13 cellular contexts compared by ENCODE assay signal in the genomic region with DNA sequence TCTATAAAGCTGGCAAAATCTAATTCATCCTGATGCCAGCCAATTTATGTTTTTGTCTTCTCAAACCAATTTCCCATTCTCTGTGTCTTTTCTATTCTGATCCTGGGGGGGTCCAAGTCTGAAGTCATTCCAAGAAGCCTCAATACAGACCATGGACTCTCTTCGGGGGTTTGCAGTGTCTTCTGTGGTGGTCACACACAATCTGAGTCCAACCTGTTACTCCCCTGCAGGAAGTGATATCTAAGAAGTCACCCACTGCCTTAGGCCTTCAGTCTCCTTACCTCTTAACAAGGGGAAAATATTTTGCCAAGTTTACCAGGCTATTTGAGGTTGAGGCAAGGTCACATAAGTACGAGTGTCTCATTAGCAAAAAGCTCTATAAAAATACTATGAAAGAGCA. TPM values are rescaled to one million over a fixed set of nuclear protein-coding genes. Genes with fewer than 3 reads are reported as not detected.
DNase-seq lines count a peak whose midpoint lies in the region; ATAC-seq and TF ChIP-seq lines count a peak whose summit lies in the region.
"Had no signal": no experiment of that assay in that cellular context is flagged by ENCODE, and none has a peak within 500 bp of the region (broad histone marks: within the 10 kb centered on the region; RNA-seq: fewer than 3 reads in every experiment).

No MANE protein-coding gene starts in this region.

- intact Hi-C loops in activated T-helper 1 cell treated with anti-CD3 and anti-CD28 coated beads, Interleukin-12 subunit alpha, Interleukin-12 subunit beta, Interleukin-2, Interleukin-4 antibody, amounts not matched to agents 30 ng/mL and 10 ng/mL and 1 ng/mL, durations not matched to agents 14 hours and 24 hours and 36 hours (cut with micrococcal nuclease), result loop anchor here (5.0 kb wide), 1 partner anchor 346 kb away; a partner anchor contains a TSS

- 36% methylated on average over 2 of the region's 2 CpGs for WGBS in liver

- no peak for ATAC-seq in GM19324 (IDR thresholded peaks at IDR 0.05; ENCODE audit: low FRiP score, unreplicated experiment)

- no peak for DNase-seq in activated naive CD4-positive, alpha-beta T cell treated with anti-CD3 and anti-CD28 coated beads, Interleukin-2, amount 50 U/mL, for 16 hours
- DNase-seq in activated T-helper 1 cell treated with anti-CD3 and anti-CD28 coated beads, Interleukin-12 subunit alpha, Interleukin-12 subunit beta, Interleukin-2, Interleukin-4 antibody, amounts not matched to agents 30 ng/mL and 10 ng/mL and 1 ng/mL, durations not matched to agents 14 hours and 24 hours and 36 hours (ENCODE audit: low spot score), result no peak
- no peak for DNase-seq in foreskin melanocyte
- no peak for DNase-seq in NCI-H146 treated with DMSO at 0.1 percent for 48 hours (lab: John Stamatoyannopoulos, UW; ENCODE audit: unreplicated experiment)
- no peak for DNase-seq in stimulated activated CD4-positive, alpha-beta T cell treated with anti-CD3 and anti-CD28 coated beads, Interleukin-4, amount 100 ng/mL, for 4 hours
- DNase-seq: activated CD8-positive, alpha-beta memory T cell treated with anti-CD3 and anti-CD28 coated beads, Interleukin-2, amount 50 U/mL, for 4 hours; NCI-H2227 treated with DMSO at 0.1 percent for 48 hours; nucleus accumbens; SHP77 had no signal

- H3K36me3 Mint-ChIP-seq in activated naive CD4-positive, alpha-beta T cell treated with anti-CD3 and anti-CD28 coated beads, Interleukin-2, amount 50 U/mL, for 24 hours, result peaks cover 3% of the 10 kb centered on the region
- H3K36me3 Mint-ChIP-seq in activated T-helper 1 cell treated with anti-CD3 and anti-CD28 coated beads, Interleukin-12 subunit alpha, Interleukin-12 subunit beta, Interleukin-2, Interleukin-4 antibody, amounts not matched to agents 30 ng/mL and 10 ng/mL and 1 ng/mL, durations not matched to agents 14 hours and 24 hours and 36 hours (ENCODE audit: low read depth), result peaks cover 32% of the 10 kb centered on the region

- H3K4me1 ChIP-seq in liver (ENCODE audit: control insufficient read depth in 4 of 4, insufficient read depth in 4 of 4, low read length in 3 of 4), result peaks cover 13 to 64% (median 58%) of the 10 kb centered on the region in 4 donors

- no peaks in the 10 kb centered on the region for H3K27me3 ChIP-seq in liver (ENCODE audit: control insufficient read depth in 4 of 4, insufficient read depth in 4 of 4, low read length in 3 of 4)
- H3K27me3 ChIP-seq: vagina had no signal

- H3K4me3 Mint-ChIP-seq in activated naive CD4-positive, alpha-beta T cell treated with anti-CD3 and anti-CD28 coated beads, Interleukin-2, amount 50 U/mL, for 24 hours, result peak overlapping the region; percentile 95
- peak overlapping the region; percentile 88 for H3K4me3 Mint-ChIP-seq in activated T-helper 1 cell treated with anti-CD3 and anti-CD28 coated beads, Interleukin-12 subunit alpha, Interleukin-12 subunit beta, Interleukin-2, Interleukin-4 antibody, amounts not matched to agents 30 ng/mL and 10 ng/mL and 1 ng/mL, durations not matched to agents 14 hours and 24 hours and 36 hours

- H3K9me3 Mint-ChIP-seq in activated naive CD4-positive, alpha-beta T cell treated with anti-CD3 and anti-CD28 coated beads, Interleukin-2, amount 50 U/mL, for 24 hours, result no peaks in the 10 kb centered on the region
- H3K9me3 Mint-ChIP-seq in activated T-helper 1 cell treated with anti-CD3 and anti-CD28 coated beads, Interleukin-12 subunit alpha, Interleukin-12 subunit beta, Interleukin-2, Interleukin-4 antibody, amounts not matched to agents 30 ng/mL and 10 ng/mL and 1 ng/mL, durations not matched to agents 14 hours and 24 hours and 36 hours, result no peaks in the 10 kb centered on the region

- H3K9ac ChIP-seq in liver (ENCODE audit: low read depth in 1 of 2, low read length in 2 of 2), result peak overlapping the region in 1 of 2 donors; percentile 31

- no peak overlapping the region for H3K27ac ChIP-seq in liver (ENCODE audit: low read depth in 1 of 2, low read length in 2 of 2)

- TF ChIP-seq RAD21 in liver (IDR thresholded peaks at IDR 0.05), result no peak

- H3K4me1 Mint-ChIP-seq in activated naive CD4-positive, alpha-beta T cell treated with anti-CD3 and anti-CD28 coated beads, Interleukin-2, amount 50 U/mL, for 24 hours, result peaks cover 81% of the 10 kb centered on the region
- H3K4me1 Mint-ChIP-seq in activated T-helper 1 cell treated with anti-CD3 and anti-CD28 coated beads, Interleukin-12 subunit alpha, Interleukin-12 subunit beta, Interleukin-2, Interleukin-4 antibody, amounts not matched to agents 30 ng/mL and 10 ng/mL and 1 ng/mL, durations not matched to agents 14 hours and 24 hours and 36 hours (ENCODE audit: low read depth), result peaks cover 65% of the 10 kb centered on the region

- TF ChIP-seq CTCF in liver (IDR thresholded peaks at IDR 0.05; ENCODE audit: low read depth, low read length, missing input control), result no peak

- H3K9me3 ChIP-seq in liver (ENCODE audit: control insufficient read depth in 4 of 4, low read length in 3 of 4), result no peaks in the 10 kb centered on the region
- H3K9me3 ChIP-seq: vagina had no signal

- H3K27me3 Mint-ChIP-seq in activated naive CD4-positive, alpha-beta T cell treated with anti-CD3 and anti-CD28 coated beads, Interleukin-2, amount 50 U/mL, for 24 hours, result no peaks in the 10 kb centered on the region
- no peaks in the 10 kb centered on the region for H3K27me3 Mint-ChIP-seq in activated T-helper 1 cell treated with anti-CD3 and anti-CD28 coated beads, Interleukin-12 subunit alpha, Interleukin-12 subunit beta, Interleukin-2, Interleukin-4 antibody, amounts not matched to agents 30 ng/mL and 10 ng/mL and 1 ng/mL, durations not matched to agents 14 hours and 24 hours and 36 hours (ENCODE audit: insufficient read depth)

- H3K36me3 ChIP-seq in liver (ENCODE audit: control insufficient read depth in 4 of 4, insufficient read depth in 3 of 4, low read depth in 1 of 4, low read length in 3 of 4), result no peaks in the 10 kb centered on the region
- H3K36me3 ChIP-seq: vagina had no signal

- H3K4me3 ChIP-seq in liver (ENCODE audit: low read depth in 1 of 3, low read length in 3 of 3), result peak overlapping the region in 2 of 3 donors; percentile 13 to 66

- H3K27ac Mint-ChIP-seq in activated naive CD4-positive, alpha-beta T cell treated with anti-CD3 and anti-CD28 coated beads, Interleukin-2, amount 50 U/mL, for 24 hours, result peak overlapping the region; percentile 31
- H3K27ac Mint-ChIP-seq in activated T-helper 1 cell treated with anti-CD3 and anti-CD28 coated beads, Interleukin-12 subunit alpha, Interleukin-12 subunit beta, Interleukin-2, Interleukin-4 antibody, amounts not matched to agents 30 ng/mL and 10 ng/mL and 1 ng/mL, durations not matched to agents 14 hours and 24 hours and 36 hours, result peak overlapping the region; percentile 73

TF ChIP-seq in liver, 16 proteins besides CTCF, POLR2A, EP300 and RAD21:
- TF ChIP-seq SP1 (IDR thresholded peaks at IDR 0.05), result no peak
- TF ChIP-seq HNF4A (conservative IDR thresholded peaks at IDR 0.05), result no peak
- TF ChIP-seq, protein P1, sequence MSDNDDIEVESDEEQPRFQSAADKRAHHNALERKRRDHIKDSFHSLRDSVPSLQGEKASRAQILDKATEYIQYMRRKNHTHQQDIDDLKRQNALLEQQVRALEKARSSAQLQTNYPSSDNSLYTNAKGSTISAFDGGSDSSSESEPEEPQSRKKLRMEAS (IDR thresholded peaks at IDR 0.05), result no peak
- TF ChIP-seq FOXA1 (IDR thresholded peaks at IDR 0.05), result no peak
- no peak for TF ChIP-seq EGR1 (IDR thresholded peaks at IDR 0.05; ENCODE audit: low read depth in 2 of 2)
- TF ChIP-seq RXRA (IDR thresholded peaks at IDR 0.05), result no peak
- TF ChIP-seq TAF1 (conservative IDR thresholded peaks at IDR 0.05), result no peak
- no peak for TF ChIP-seq FOXA2 (IDR thresholded peaks at IDR 0.05)
- TF ChIP-seq NR2F2 (IDR thresholded peaks at IDR 0.05), result no peak
- TF ChIP-seq, protein P2, sequence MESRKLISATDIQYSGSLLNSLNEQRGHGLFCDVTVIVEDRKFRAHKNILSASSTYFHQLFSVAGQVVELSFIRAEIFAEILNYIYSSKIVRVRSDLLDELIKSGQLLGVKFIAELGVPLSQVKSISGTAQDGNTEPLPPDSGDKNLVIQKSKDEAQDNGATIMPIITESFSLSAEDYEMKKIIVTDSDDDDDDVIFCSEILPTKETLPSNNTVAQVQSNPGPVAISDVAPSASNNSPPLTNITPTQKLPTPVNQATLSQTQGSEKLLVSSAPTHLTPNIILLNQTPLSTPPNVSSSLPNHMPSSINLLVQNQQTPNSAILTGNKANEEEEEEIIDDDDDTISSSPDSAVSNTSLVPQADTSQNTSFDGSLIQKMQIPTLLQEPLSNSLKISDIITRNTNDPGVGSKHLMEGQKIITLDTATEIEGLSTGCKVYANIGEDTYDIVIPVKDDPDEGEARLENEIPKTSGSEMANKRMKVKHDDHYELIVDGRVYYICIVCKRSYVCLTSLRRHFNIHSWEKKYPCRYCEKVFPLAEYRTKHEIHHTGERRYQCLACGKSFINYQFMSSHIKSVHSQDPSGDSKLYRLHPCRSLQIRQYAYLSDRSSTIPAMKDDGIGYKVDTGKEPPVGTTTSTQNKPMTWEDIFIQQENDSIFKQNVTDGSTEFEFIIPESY (IDR thresholded peaks at IDR 0.05), result no peak
- no peak for TF ChIP-seq GABPA (IDR thresholded peaks at IDR 0.05 in 1 of 2, conservative IDR thresholded peaks at IDR 0.05 in 1 of 2)
- TF ChIP-seq YY1 (IDR thresholded peaks at IDR 0.05), result no peak

RNA-seq across cellular contexts. Expression of a gene that starts 1.9 kb away (rescaled TPM):
- total RNA-seq in activated T-helper 1 cell treated with anti-CD3 and anti-CD28 coated beads, Interleukin-12 subunit alpha, Interleukin-12 subunit beta, Interleukin-2, Interleukin-4 antibody, amounts not matched to agents 30 ng/mL and 10 ng/mL and 1 ng/mL, durations not matched to agents 14 hours and 24 hours and 36 hours, result 61.6 and 64.7 TPM in 2 replicates
- total RNA-seq in liver, result 10 to 100 TPM; 14.9 to 50.1 TPM
- polyA plus RNA-seq in liver, result 10 to 100 TPM; 16.9 to 30.9 TPM

RNA-seq across cellular contexts. Expression of a gene that starts 48.0 kb away (rescaled TPM):
- 0.39 and 0.59 TPM in 2 replicates for total RNA-seq in activated T-helper 1 cell treated with anti-CD3 and anti-CD28 coated beads, Interleukin-12 subunit alpha, Interleukin-12 subunit beta, Interleukin-2, Interleukin-4 antibody, amounts not matched to agents 30 ng/mL and 10 ng/mL and 1 ng/mL, durations not matched to agents 14 hours and 24 hours and 36 hours
- 1 to 10 TPM; 1.6 to 2.2 TPM for total RNA-seq in liver
- polyA plus RNA-seq in liver, result 1 to 10 TPM; 1.6 to 2.8 TPM
- total RNA-seq: vagina had no signal

RNA-seq across cellular contexts. Expression of a gene that starts 50.3 kb away (rescaled TPM):
- 0.05 and 0.08 TPM in 2 replicates for total RNA-seq in activated T-helper 1 cell treated with anti-CD3 and anti-CD28 coated beads, Interleukin-12 subunit alpha, Interleukin-12 subunit beta, Interleukin-2, Interleukin-4 antibody, amounts not matched to agents 30 ng/mL and 10 ng/mL and 1 ng/mL, durations not matched to agents 14 hours and 24 hours and 36 hours
- total RNA-seq in liver, result 100 to 1,000 TPM in 1 of 2 donors, under 1 TPM in 1; 0.75 to 128 TPM
- polyA plus RNA-seq in liver, result under 1 TPM; 0.29 to 0.72 TPM
- total RNA-seq: vagina had no signal
